Comparison of ENCODE assay signal across 8 cellular contexts in genomic region chr3:108552267-108553159, GRCh38. TPM values are rescaled to one million over a fixed set of nuclear protein-coding genes. Genes with fewer than 3 reads are reported as not detected.
DNase-seq lines count a peak whose midpoint lies in the region; ATAC-seq, FAIRE-seq and TF ChIP-seq lines count a peak whose summit lies in the region.

No MANE protein-coding gene starts in this region.

- H3K9me3 ChIP-seq in IMR-90 (ENCODE audit: control insufficient read depth, insufficient read depth, low read length), result no peaks in the 10 kb centered on the region

- H3K4me3 ChIP-seq in IMR-90 (ENCODE audit: insufficient read depth, low read depth, low read length), result no peak overlapping the region
- H3K4me3 ChIP-seq in dorsolateral prefrontal cortex, result no peak overlapping the region

- peaks cover 4% of the 10 kb centered on the region; the same call in 1 of the 2 replicates for H3K4me1 ChIP-seq in IMR-90 (ENCODE audit: control insufficient read depth, insufficient read depth, low read length)

- POLR2A ChIA-PET in IMR-90 (lab: Charles Lee; ENCODE audit: unreplicated experiment), result no interaction called here

- no peak overlapping the region for H2BK20ac ChIP-seq in IMR-90 (ENCODE audit: low read depth, low read length)

- in situ Hi-C loops in IMR-90 (cut with MboI; ENCODE audit: low sequenced_read_pairs), result loop anchor here (5.0 to 10.0 kb wide), 2 partner anchors 60 to 1318 kb away; no protein-coding TSS in a partner anchor

- H2AFZ ChIP-seq in IMR-90 (replicated peaks; ENCODE audit: low read length, poor library complexity), result no peak overlapping the region

- H3K27me3 Mint-ChIP-seq in mesothelial cell of epicardium (ENCODE audit: low read depth), result no peaks in the 10 kb centered on the region

- TF ChIP-seq POLR2A in GM12891 (IDR thresholded peaks at IDR 0.05; ENCODE audit: low read depth, low read length) (no peak), IMR-90 (IDR thresholded peaks at IDR 0.05; ENCODE audit: low read depth, low read length) (no peak)

- H3K27ac ChIP-seq in IMR-90 (ENCODE audit: insufficient read depth, low read length) (no peak overlapping the region), dorsolateral prefrontal cortex (no peak overlapping the region)

- no peak overlapping the region for H2BK5ac ChIP-seq in IMR-90 (ENCODE audit: low read depth, low read length, poor library complexity, severe bottlenecking)

- CTCF ChIA-PET in IMR-90 (lab: Yijun Ruan, JAX), result interaction anchor here (0.9 to 1.8 kb wide), 5 partner anchors 9 to 625 kb away, joined by 3 to 11 read pairs (median 4); no protein-coding TSS in a partner anchor

- no peak overlapping the region for H3K14ac ChIP-seq in IMR-90 (replicated peaks; ENCODE audit: low read depth, low read length)

- H3K23ac ChIP-seq in IMR-90 (ENCODE audit: low read depth, low read length), result no peak overlapping the region

- H2BK15ac ChIP-seq in IMR-90 (ENCODE audit: low read depth, low read length), result no peak overlapping the region

- H2AK5ac ChIP-seq in IMR-90 (ENCODE audit: low read depth, low read length), result no peak overlapping the region

- TF ChIP-seq RAD21 in IMR-90 (IDR thresholded peaks at IDR 0.05; ENCODE audit: low read length), result peak; percentile 53

- no peaks in the 10 kb centered on the region for H3K9me3 Mint-ChIP-seq in mesothelial cell of epicardium

- no peak overlapping the region for H3K4ac ChIP-seq in IMR-90 (ENCODE audit: low read depth, low read length)

- H3K18ac ChIP-seq in IMR-90 (ENCODE audit: low read depth, low read length), result no peak overlapping the region

- no peaks in the 10 kb centered on the region for H3K9me1 ChIP-seq in IMR-90 (ENCODE audit: insufficient read depth, low read length)

- H3K36me3 ChIP-seq in IMR-90 (ENCODE audit: control insufficient read depth, insufficient read depth, low read length), result no peaks in the 10 kb centered on the region; the same call in 1 of the 2 replicates

- no peaks in the 10 kb centered on the region for H4K20me1 ChIP-seq in IMR-90 (ENCODE audit: insufficient read depth, low read length)

- FAIRE-seq in A204.1 (lab: Jason Lieb, UNC) (peak; percentile 91), GM12891 (lab: Jason Lieb, UNC) (peak; percentile 80)

- no peak for DNase-seq in GM12891 (ENCODE audit: insufficient read length, low spot score)
- DNase-seq in IMR-90, result peak; percentile 56
- DNase-seq in OCI-M1 (lab: John Stamatoyannopoulos, UW), result peak; percentile 68
- no peak for DNase-seq in dorsolateral prefrontal cortex
- no peak for DNase-seq in mesothelial cell of epicardium (ENCODE audit: low spot score in 2 of 2, unreplicated experiment in 2 of 2)
- DNase-seq in HPDE6-E6E7 (ENCODE audit: extremely low spot score), result no peak

- no peaks in the 10 kb centered on the region for H3K36me3 Mint-ChIP-seq in mesothelial cell of epicardium

- no peak overlapping the region for H4K5ac ChIP-seq in IMR-90 (ENCODE audit: low read depth, low read length)

- dilution Hi-C loops in IMR-90 (cut with HindIII; ENCODE audit: low sequenced_read_pairs, unreplicated experiment), result no loop called here

- no peak overlapping the region for H4K91ac ChIP-seq in IMR-90 (ENCODE audit: insufficient read depth, low read depth, low read length)

- H3K9ac ChIP-seq in IMR-90 (ENCODE audit: low read depth, low read length), result no peak overlapping the region

- intact Hi-C loops in IMR-90 (cut with micrococcal nuclease), result loop anchor here (1.0 to 10.0 kb wide), 5 partner anchors 63 to 1315 kb away; no protein-coding TSS in a partner anchor
- intact Hi-C loops in dorsolateral prefrontal cortex (cut with DNase I), result loop anchor here (2.0 to 5.0 kb wide), 2 partner anchors 60 to 62 kb away; no protein-coding TSS in a partner anchor

- peak overlapping the region; percentile 3 for H3K27ac Mint-ChIP-seq in mesothelial cell of epicardium

- no peak overlapping the region for H3K4me2 ChIP-seq in IMR-90 (ENCODE audit: low read depth, low read length)

- ATAC-seq in IMR-90 (ENCODE audit: low read depth) (peak; percentile 59; the same call in 1 of the 2 replicates), HG02852 (IDR thresholded peaks at IDR 0.05; ENCODE audit: unreplicated experiment) (no peak)

- no peaks in the 10 kb centered on the region for H3K27me3 ChIP-seq in IMR-90 (ENCODE audit: control insufficient read depth, insufficient read depth, low read length)
- no peaks in the 10 kb centered on the region for H3K27me3 ChIP-seq in dorsolateral prefrontal cortex

- peaks cover 16% of the 10 kb centered on the region for H3K4me1 Mint-ChIP-seq in mesothelial cell of epicardium

- TF ChIP-seq CTCF in IMR-90 (conservative IDR thresholded peaks at IDR 0.05; ENCODE audit: low read depth, low read length) (peak; percentile 60), dorsolateral prefrontal cortex (IDR thresholded peaks at IDR 0.05 in 54 of 56, conservative IDR thresholded peaks at IDR 0.05 in 2 of 56; ENCODE audit: low read depth in 1 of 56, partially characterized antibody in 56 of 56) (peak; percentile 46 to 88 (median 68)), mesothelial cell of epicardium (IDR thresholded peaks at IDR 0.05; ENCODE audit: unreplicated experiment) (peak; percentile 59)

- no CpG with 5 or more reads among the region's 4 CpGs for WGBS in IMR-90 (ENCODE audit: extremely low coverage in 2 of 2, insufficient read length in 1 of 2), 2 experiments

- H2BK120ac ChIP-seq in IMR-90 (ENCODE audit: low read depth, low read length), result no peak overlapping the region

- BruUV-seq in IMR-90 (replicated peaks; lab: Mats Ljungman, UMichigan), result no TSS peak

- no peak overlapping the region for H2AK9ac ChIP-seq in IMR-90 (replicated peaks; ENCODE audit: low read depth, low read length, poor library complexity)

- no peaks in the 10 kb centered on the region; a peak in 1 of 4 replicates for H3K79me1 ChIP-seq in IMR-90 (ENCODE audit: low read depth in 1 of 2, low read length in 2 of 2)

- no peak overlapping the region for H3K4me3 Mint-ChIP-seq in mesothelial cell of epicardium

- H4K8ac ChIP-seq in IMR-90 (ENCODE audit: low read depth in 2 of 2, low read length in 2 of 2), result no peak overlapping the region

- H3K56ac ChIP-seq in IMR-90 (ENCODE audit: extremely low read depth, insufficient read depth, low read length), result no peak overlapping the region

TF ChIP-seq in GM12891, 5 proteins besides CTCF, POLR2A, EP300 and RAD21:
- TF ChIP-seq TAF1 (IDR thresholded peaks at IDR 0.05; ENCODE audit: low read depth, low read length) (no peak), SPI1 (IDR thresholded peaks at IDR 0.05; ENCODE audit: low read depth, low read length) (no peak)

TF ChIP-seq in IMR-90, 13 proteins besides CTCF, POLR2A, EP300 and RAD21:
- TF ChIP-seq ELK1 (IDR thresholded peaks at IDR 0.05; ENCODE audit: borderline replicate concordance, low read depth, low read length) (no peak), SMC3 (IDR thresholded peaks at IDR 0.05; ENCODE audit: low read depth, low read length) (peak; percentile 53; the same call in 1 of the 2 replicates), FOS (IDR thresholded peaks at IDR 0.05; ENCODE audit: low read depth, low read length) (no peak)

RNA-seq across cellular contexts. Expression of gene CIP2A, which starts 36.7 kb away (rescaled TPM):
- polyA plus RNA-seq in GM12891 (2012; ENCODE audit: low read depth, missing spikeins), result 8.3 TPM
- 27.8 and 31.7 TPM in 2 replicates for total RNA-seq in IMR-90 (2012; rRNA removed)
- 8.5 and 11.9 TPM in 2 replicates for polyA plus RNA-seq in IMR-90 (2012; rRNA removed)
- polyA plus RNA-seq in IMR-90 (2012; cell fraction: cytosol; rRNA removed), result 1.7 and 3.1 TPM in 2 replicates
- 1.7 and 4.7 TPM in 2 replicates for polyA plus RNA-seq in IMR-90 (2012; cell fraction: nucleus; rRNA removed; ENCODE audit: low replicate concordance)
- total RNA-seq in dorsolateral prefrontal cortex, result 10 to 100 TPM in 14 of 120 experiments, 1 to 10 TPM in 106; 2.3 to 20.2 (median 6.5) TPM
- 15.9 to 17.8 TPM (median 16.9 TPM) in 3 replicates for total RNA-seq in mesothelial cell of epicardium

RNA-seq across cellular contexts. Expression of gene DZIP3, which starts 37.0 kb away (rescaled TPM):
- polyA plus RNA-seq in GM12891 (2012; ENCODE audit: low read depth, missing spikeins), result 9.9 TPM
- 9.9 and 11.7 TPM in 2 replicates for total RNA-seq in IMR-90 (2012; rRNA removed)
- polyA plus RNA-seq in IMR-90 (2012; rRNA removed), result 5.9 and 7.0 TPM in 2 replicates
- 0.98 and 1.1 TPM in 2 replicates for polyA plus RNA-seq in IMR-90 (2012; cell fraction: cytosol; rRNA removed)
- polyA plus RNA-seq in IMR-90 (2012; cell fraction: nucleus; rRNA removed; ENCODE audit: low replicate concordance), result 4.2 and 23.8 TPM in 2 replicates
- total RNA-seq in dorsolateral prefrontal cortex, result 10 to 100 TPM; 37.5 to 94.4 (median 70.3) TPM
- total RNA-seq in mesothelial cell of epicardium, result 26.9 to 27.2 TPM (median 27.2 TPM) in 3 replicates

RNA-seq across cellular contexts. Expression of gene MYH15, which starts 42.1 kb away (rescaled TPM):
- polyA plus RNA-seq in GM12891 (2012; ENCODE audit: low read depth, missing spikeins), result 0.24 TPM
- 0.28 and 0.36 TPM in 2 replicates for total RNA-seq in IMR-90 (2012; rRNA removed)
- polyA plus RNA-seq in IMR-90 (2012; rRNA removed), result 0.09 and 0.10 TPM in 2 replicates
- polyA plus RNA-seq in IMR-90 (2012; cell fraction: cytosol; rRNA removed), result 0.03 TPM in 1 of 2 replicates, not detected in the other
- 0.07 and 0.14 TPM in 2 replicates for polyA plus RNA-seq in IMR-90 (2012; cell fraction: nucleus; rRNA removed; ENCODE audit: low replicate concordance)
- total RNA-seq in dorsolateral prefrontal cortex, result 1 to 10 TPM in 119 of 120 experiments, under 1 TPM in 1; 1.00 to 5.1 (median 2.2) TPM
- 0.20 to 0.36 TPM (median 0.27 TPM) in 3 replicates for total RNA-seq in mesothelial cell of epicardium

Comparison
In these comparisons a context has a peak if more than half of its experiments do, and no peak if none do; other contexts are left out.
1. DNase-seq: peak in IMR-90 (single experiment) and OCI-M1 (single experiment); none in GM12891 (single experiment), dorsolateral prefrontal cortex (0 of 10), mesothelial cell of epicardium (0 of 2) and HPDE6-E6E7 (single experiment).
2. Peak in every context shown above with its lines, with median percentiles within 50 percentile points of each other: CTCF ChIP-seq.